Comparison of ENCODE assay signal across 15 cellular contexts in genomic region chr5:155983954-155984353, GRCh38.
"Had no signal": no experiment of that assay in that cellular context is flagged by ENCODE, and none has a peak within 500 bp of the region (broad histone marks: within the 10 kb centered on the region; RNA-seq: fewer than 3 reads in every experiment).

No MANE protein-coding gene starts in this region.

- DNase-seq: activated CD4-positive, alpha-beta T cell treated with anti-CD3 and anti-CD28 coated beads for 4 hours; activated naive CD4-positive, alpha-beta T cell treated with Interleukin-2 at 50 U/mL for 16 hours; activated naive CD8-positive, alpha-beta T cell treated with anti-CD3 and anti-CD28 coated beads, Interleukin-2, amount 50 U/mL, for 24 hours; central memory CD4-positive, alpha-beta T cell; cortex of kidney; effector memory CD4-positive, alpha-beta T cell; left cardiac atrium; naive thymus-derived CD4-positive, alpha-beta T cell; stimulated activated CD4-positive, alpha-beta T cell treated with anti-CD3 and anti-CD28 coated beads, Interleukin-4, amount 100 ng/mL, for 4 hours; stimulated activated naive CD8-positive, alpha-beta T cell treated with anti-CD3 and anti-CD28 coated beads, Interleukin-15, amount 100 ng/mL, for 72 hours; T1000; WERI-Rb-1 had no signal

- H3K4me3 ChIP-seq: lung, thoracic aorta had no signal

- H3K27ac ChIP-seq: parathyroid adenoma, thoracic aorta, WERI-Rb-1 had no signal

- H3K9me3 ChIP-seq: thoracic aorta had no signal

- H3K36me3 ChIP-seq: thoracic aorta, WERI-Rb-1 had no signal

- H3K9ac ChIP-seq: parathyroid adenoma had no signal

- H2AFZ ChIP-seq: parathyroid adenoma had no signal
